Comparison of ENCODE assay signal across 8 cellular contexts in genomic region chr4:164956766-164957643, GRCh38. TPM values are rescaled to one million over a fixed set of nuclear protein-coding genes. Genes with fewer than 3 reads are reported as not detected.
DNase-seq lines count a peak whose midpoint lies in the region; ATAC-seq and TF ChIP-seq lines count a peak whose summit lies in the region.

No MANE protein-coding gene starts in this region.

- peak overlapping the region; percentile 99 for H2AFZ ChIP-seq in GM23248

- peak overlapping the region; percentile 86 for H3K4me2 ChIP-seq in GM23248 (ENCODE audit: unreplicated experiment)

- no peaks in the 10 kb centered on the region for H3K9me3 ChIP-seq in GM23248 (ENCODE audit: low read depth)

- no peaks in the 10 kb centered on the region; the same call in 1 of the 2 replicates for H3K27me3 Mint-ChIP-seq in WTC11 (ENCODE audit: low read depth)

- peaks cover 27% of the 10 kb centered on the region for H3F3A ChIP-seq in GM23248 (ENCODE audit: insufficient read depth)

- H3K9ac ChIP-seq in GM23248, result peak overlapping the region; percentile 55

- peak overlapping the region; percentile 73 for H3K27ac Mint-ChIP-seq in WTC11

- H3K4me3 ChIP-seq in GM23248 (peak overlapping the region; percentile 82), cardiac fibroblast (replicated peaks in 1 of 2; ENCODE audit: low read depth in 2 of 2, low read length in 2 of 2) (peak overlapping the region; percentile 70 to 78)

- H3K79me2 ChIP-seq in GM23248 (ENCODE audit: insufficient read depth), result peaks cover 4% of the 10 kb centered on the region; the same call in 1 of the 2 replicates

- H3K4me1 Mint-ChIP-seq in WTC11, result peaks cover 18% of the 10 kb centered on the region

- H3K27ac ChIP-seq in GM23248, result 0 out of 2 replicates have a peak overlapping the region, but pooled peaks have one; percentile 2

- CTCF ChIA-PET in WTC11 (lab: Charles Lee), result interaction anchor here (0.5 to 2.1 kb wide), 4 partner anchors 20 to 140 kb away, joined by 4 to 7 read pairs (median 6); no protein-coding TSS in a partner anchor

- TF ChIP-seq CTCF in WTC11 (IDR thresholded peaks at IDR 0.05) (no peak), cardiac fibroblast (IDR thresholded peaks at IDR 0.05; ENCODE audit: low read depth, low read length) (no peak)

- no peaks in the 10 kb centered on the region for H3K27me3 ChIP-seq in GM23248 (replicated peaks; ENCODE audit: insufficient read depth)

- no peaks in the 10 kb centered on the region for H4K20me1 ChIP-seq in GM23248 (ENCODE audit: insufficient read depth)

- no peaks in the 10 kb centered on the region for H3K36me3 ChIP-seq in GM23248 (ENCODE audit: low read depth)

- in situ Hi-C loops in GM23248 (cut with MboI), result no loop called here

- H3K4me3 Mint-ChIP-seq in WTC11, result peak overlapping the region; percentile 90

- 6 to 9% methylated on average over 46 of the region's 46 CpGs for WGBS in GM23248 (ENCODE audit: low coverage in 1 of 2, low lambda C conversion rate in 2 of 2, missing lambda C conversion rate in 2 of 2), 2 experiments

- H3K9me2 ChIP-seq in GM23248 (ENCODE audit: insufficient read depth), result no peaks in the 10 kb centered on the region

- DNase-seq in EL, result peak; percentile 65
- DNase-seq in GM23248, result peak; percentile 83
- DNase-seq in NCI-H1105 treated with DMSO at 0.1 percent for 48 hours (lab: John Stamatoyannopoulos, UW), result peak; percentile 80
- peak; percentile 80 for DNase-seq in WTC11 (ENCODE audit: low spot score)
- DNase-seq in cardiac fibroblast (ENCODE audit: low read depth in 2 of 2), result peak; percentile 53 to 76
- DNase-seq in islet precursor cell, result peak; percentile 92
- DNase-seq in stimulated activated CD4-positive, alpha-beta T cell treated with anti-CD3 and anti-CD28 coated beads, Interleukin-15, amount 100 ng/mL, for 1 hour (ENCODE audit: low read depth in 1 of 2, low spot score in 1 of 2), result peak; percentile 30 to 50
- no peak for DNase-seq in dedifferentiated amniotic fluid mesenchymal stem cell (ENCODE audit: extremely low spot score)

- peaks cover 3% of the 10 kb centered on the region for H3K9me3 Mint-ChIP-seq in WTC11

- ATAC-seq in WTC11, result peak; percentile 98

- POLR2A ChIA-PET in WTC11 (lab: Charles Lee), result interaction anchor here (1.1 kb wide), 1 partner anchor 8 kb away, joined by 3 read pairs; no protein-coding TSS in a partner anchor

- H3K36me3 Mint-ChIP-seq in WTC11, result no peaks in the 10 kb centered on the region

- H3K4me1 ChIP-seq in GM23248 (ENCODE audit: insufficient read depth), result peaks cover 22% of the 10 kb centered on the region; the same call in 1 of the 2 replicates

TF ChIP-seq in WTC11, 78 proteins besides CTCF, POLR2A, EP300 and RAD21 (continues in another document):
- TF ChIP-seq ATF1 (CRISPR knock-in tag; IDR thresholded peaks at IDR 0.05), result 0 out of 2 replicates have a peak, but pooled peaks have one; percentile 34
- TF ChIP-seq EMX1 (CRISPR knock-in tag; IDR thresholded peaks at IDR 0.05), result no peak
- peak; percentile 78; the same call in 1 of the 2 replicates for TF ChIP-seq CBFB (CRISPR knock-in tag; IDR thresholded peaks at IDR 0.05; ENCODE audit: low read depth)
- no peak for TF ChIP-seq ZMAT4 (CRISPR knock-in tag; IDR thresholded peaks at IDR 0.05)
- TF ChIP-seq OVOL2 (CRISPR knock-in tag; IDR thresholded peaks at IDR 0.05; ENCODE audit: borderline replicate concordance), result no peak
- TF ChIP-seq TP53 (CRISPR knock-in tag; IDR thresholded peaks at IDR 0.05), result peak; percentile 93
- TF ChIP-seq NR2C2 (CRISPR knock-in tag; IDR thresholded peaks at IDR 0.05), result peak; percentile 68
- no peak for TF ChIP-seq ZSCAN18 (CRISPR knock-in tag; IDR thresholded peaks at IDR 0.05)
- peak; percentile 13; the same call in 1 of the 2 replicates for TF ChIP-seq IRF1 (CRISPR knock-in tag; IDR thresholded peaks at IDR 0.05)
- no peak for TF ChIP-seq ZNF219 (CRISPR knock-in tag; IDR thresholded peaks at IDR 0.05; ENCODE audit: borderline replicate concordance)
- no peak for TF ChIP-seq MXD4 (CRISPR knock-in tag; IDR thresholded peaks at IDR 0.05; ENCODE audit: borderline replicate concordance)
- peak; percentile 96 for TF ChIP-seq FOXP1 (CRISPR knock-in tag; IDR thresholded peaks at IDR 0.05; ENCODE audit: borderline replicate concordance)
- TF ChIP-seq AFF4 (CRISPR knock-in tag; IDR thresholded peaks at IDR 0.05; ENCODE audit: borderline replicate concordance), result peak; percentile 84; the same call in 1 of the 2 replicates
- TF ChIP-seq PRRX2 (CRISPR knock-in tag; IDR thresholded peaks at IDR 0.05), result no peak
- peak; percentile 49 for TF ChIP-seq ZNF121 (CRISPR knock-in tag; IDR thresholded peaks at IDR 0.05)
- TF ChIP-seq HMGA2 (CRISPR knock-in tag; IDR thresholded peaks at IDR 0.05), result no peak

RNA-seq across cellular contexts. Expression of gene TRIM61, which starts 20.5 kb away (rescaled TPM):
- not detected in 2 replicates for total RNA-seq in GM23248 (2014; rRNA removed; shearing (Covaris generic))
- 0.18 TPM in 1 of 2 replicates, not detected in the other for polyA plus RNA-seq in GM23248 (2016; fragmentation: Nextera tagmentation; extraction: Ambion mirVana)
- total RNA-seq in WTC11 (2021), result 2.8 to 3.0 TPM (median 2.8 TPM) in 3 replicates
